ENCODE assay signal across 27 cellular contexts in genomic region chr5:19660679-19661078, GRCh38.
A peak's percentile ranks its signal among the peaks of the same experiment; 100 is the strongest.
DNase-seq lines count a peak whose midpoint lies in the region; ATAC-seq, FAIRE-seq and TF ChIP-seq lines count a peak whose summit lies in the region.
"Had no signal": no experiment of that assay in that cellular context is flagged by ENCODE, and none has a peak within 500 bp of the region (broad histone marks: within the 10 kb centered on the region; RNA-seq: fewer than 3 reads in every experiment).

No MANE protein-coding gene starts in this region.

- no peak for TF ChIP-seq EP300 in HepG2 (IDR thresholded peaks at IDR 0.05; ENCODE audit: low read depth in 2 of 2, low read length in 2 of 2)
- TF ChIP-seq EP300 in HepG2 (CRISPR knock-in tag; IDR thresholded peaks at IDR 0.05; ENCODE audit: borderline replicate concordance) = no peak

- no peak for FAIRE-seq in HepG2 (lab: Jason Lieb, UNC)
- FAIRE-seq: A549, GM12878, GM18507, GM19239, H1 had no signal

- no peaks in the 10 kb centered on the region for H3K9me3 Mint-ChIP-seq in type B pancreatic cell

- H3K4me3 Mint-ChIP-seq in type B pancreatic cell = no peak overlapping the region
- H3K4me3 Mint-ChIP-seq: CD14-positive monocyte; CD4-positive, alpha-beta T cell; CD8-positive, alpha-beta memory T cell had no signal

- H3K4me1 ChIP-seq in MM.1S (ENCODE audit: low read length) = peaks cover 27% of the 10 kb centered on the region; the same call in 1 of the 2 replicates
- no peaks in the 10 kb centered on the region for H3K4me1 ChIP-seq in HepG2 (ENCODE audit: insufficient read depth, low read length)
- no peaks in the 10 kb centered on the region for H3K4me1 ChIP-seq in upper lobe of right lung
- H3K4me1 ChIP-seq: A549; BE2C; BLaER1 treated with 17β-estradiol and CSF1 and Interleukin-3, amounts not matched to agents 10 nM and 100 nM had no signal

- H3K4me1 Mint-ChIP-seq in type B pancreatic cell (ENCODE audit: unreplicated experiment) = no peaks in the 10 kb centered on the region
- H3K4me1 Mint-ChIP-seq: CD14-positive monocyte; CD8-positive, alpha-beta memory T cell had no signal

- WGBS in HepG2 (ENCODE audit: low lambda C conversion rate) = 0% methylated on average over 1 of the region's 1 CpG

- no TSS peak for BruUV-seq in HepG2 (replicated peaks; lab: Mats Ljungman, UMichigan)

- H3K79me2 ChIP-seq in MM.1S (ENCODE audit: low read length) (no peaks in the 10 kb centered on the region), HepG2 (ENCODE audit: insufficient read depth, low read length) (no peaks in the 10 kb centered on the region)

- H3K36me3 Mint-ChIP-seq in type B pancreatic cell = no peaks in the 10 kb centered on the region
- H3K36me3 Mint-ChIP-seq: CD14-positive monocyte; CD8-positive, alpha-beta memory T cell had no signal

- H3K9ac ChIP-seq in MM.1S (ENCODE audit: low read length) = no peak overlapping the region
- no peak overlapping the region for H3K9ac ChIP-seq in HepG2 (ENCODE audit: insufficient read depth, low read depth, low read length)
- H3K9ac ChIP-seq: BLaER1 treated with 17β-estradiol and CSF1 and Interleukin-3, amounts not matched to agents 10 nM and 100 nM; GM23248 had no signal

- TF ChIP-seq POLR2A in HepG2 (IDR thresholded peaks at IDR 0.05; ENCODE audit: insufficient read depth in 1 of 2, low read depth in 2 of 2, low read length in 2 of 2) = no peak

- POLR2A ChIA-PET in HepG2 (lab: Yijun Ruan, JAX) = no interaction called here

- H3K9me3 ChIP-seq in MM.1S (replicated peaks; ENCODE audit: insufficient read depth, low read length) = no peaks in the 10 kb centered on the region
- H3K9me3 ChIP-seq in HepG2 (ENCODE audit: low read length) = no peaks in the 10 kb centered on the region
- H3K9me3 ChIP-seq in upper lobe of right lung = no peaks in the 10 kb centered on the region
- H3K9me3 ChIP-seq: A549; BE2C; BLaER1 treated with 17β-estradiol and CSF1 and Interleukin-3, amounts not matched to agents 10 nM and 100 nM had no signal

- H3F3A ChIP-seq in MM.1S (ENCODE audit: insufficient read depth, low read length) = peaks cover 10% of the 10 kb centered on the region; the same call in 1 of the 2 replicates

- in situ Hi-C loops in HepG2 (cut with HindIII; ENCODE audit: extremely low pct_ligation_motif_present, low pct_unique_long_range_greater_than_20kb) = no loop called here

- H2AFZ ChIP-seq in MM.1S (ENCODE audit: low read length) (peak overlapping the region; percentile 58), HepG2 (ENCODE audit: low read length) (no peak overlapping the region)
- H2AFZ ChIP-seq: GM23248 had no signal

- peak overlapping the region; percentile 39; the same call in 1 of the 2 replicates for H3K27ac ChIP-seq in MM.1S (ENCODE audit: low read length)
- H3K27ac ChIP-seq in HepG2 (ENCODE audit: extremely low read length, insufficient read depth, low read length) = no peak overlapping the region
- H3K27ac ChIP-seq in upper lobe of right lung = no peak overlapping the region
- H3K27ac ChIP-seq: A549; BLaER1 treated with 17β-estradiol and CSF1 and Interleukin-3, amounts not matched to agents 10 nM and 100 nM; GM23248 had no signal

- DNase-seq in HCEC 1CT (peak; percentile 66), MM.1S (no peak), RPMI8226 (peak; percentile 3), HepG2 (ENCODE audit: low spot score) (peak; percentile 9), upper lobe of right lung (no peak), type B pancreatic cell (ENCODE audit: extremely low spot score, unreplicated experiment) (no peak)
- DNase-seq: 8988T; ACHN; AML-193; BE2C; CD4-positive, alpha-beta T cell; CD8-positive, alpha-beta memory T cell; DMS 273 treated with DMSO at 0.1 percent for 48 hours; DMS79; EL; GDM1; GM23248; H7 had no signal

- intact Hi-C loops in HepG2 (cut with micrococcal nuclease; ENCODE audit: unreplicated experiment) = no loop called here
- intact Hi-C loops in upper lobe of right lung (cut with DNase I) = no loop called here

- H3K27me3 Mint-ChIP-seq in type B pancreatic cell = no peaks in the 10 kb centered on the region
- H3K27me3 Mint-ChIP-seq: CD4-positive, alpha-beta T cell; CD8-positive, alpha-beta memory T cell had no signal

- H3K27me3 ChIP-seq in MM.1S (replicated peaks; ENCODE audit: insufficient read depth, low read length) = no peaks in the 10 kb centered on the region
- no peaks in the 10 kb centered on the region for H3K27me3 ChIP-seq in HepG2 (ENCODE audit: control insufficient read depth in 1 of 2, insufficient read depth in 2 of 2, low read length in 2 of 2)
- H3K27me3 ChIP-seq in upper lobe of right lung = no peaks in the 10 kb centered on the region
- H3K27me3 ChIP-seq: BE2C; BLaER1 treated with 17β-estradiol and CSF1 and Interleukin-3, amounts not matched to agents 10 nM and 100 nM had no signal

- no peaks in the 10 kb centered on the region; the same call in 1 of the 2 replicates for H3K36me3 ChIP-seq in MM.1S (replicated peaks; ENCODE audit: insufficient read depth, low read length)
- H3K36me3 ChIP-seq in HepG2 (replicated peaks in 1 of 2; ENCODE audit: control insufficient read depth in 1 of 2, insufficient read depth in 2 of 2, low read length in 2 of 2) = no peaks in the 10 kb centered on the region
- no peaks in the 10 kb centered on the region for H3K36me3 ChIP-seq in upper lobe of right lung
- H3K36me3 ChIP-seq: BE2C; BLaER1 treated with 17β-estradiol and CSF1 and Interleukin-3, amounts not matched to agents 10 nM and 100 nM had no signal

- H3K4me3 ChIP-seq in MM.1S (ENCODE audit: low read length) (peak overlapping the region; percentile 49; the same call in 1 of the 2 replicates), HepG2 (replicated peaks in 1 of 3; ENCODE audit: insufficient read depth in 1 of 3, low read depth in 2 of 3, low read length in 3 of 3) (no peak overlapping the region), upper lobe of right lung (no peak overlapping the region)
- H3K4me3 ChIP-seq: A549; BLaER1 treated with 17β-estradiol and CSF1 and Interleukin-3, amounts not matched to agents 10 nM and 100 nM; GM12878; GM23248 had no signal

- TF ChIP-seq CTCF in MM.1S (IDR thresholded peaks at IDR 0.05; ENCODE audit: low read length) (no peak), HepG2 (CRISPR knock-in tag; IDR thresholded peaks at IDR 0.05) (no peak), upper lobe of right lung (IDR thresholded peaks at IDR 0.05) (no peak), type B pancreatic cell (conservative IDR thresholded peaks at IDR 0.05) (no peak)

- TF ChIP-seq RAD21 in HepG2 (CRISPR knock-in tag; IDR thresholded peaks at IDR 0.05) = no peak

- CTCF ChIA-PET in HepG2 (lab: Yijun Ruan, JAX; ENCODE audit: low intra/inter-chr PET ratio, low total read pairs) = no interaction called here

- H4K20me1 ChIP-seq in MM.1S (ENCODE audit: insufficient read depth, low read length) (no peaks in the 10 kb centered on the region), HepG2 (ENCODE audit: insufficient read depth, low read length) (no peaks in the 10 kb centered on the region)
- H4K20me1 ChIP-seq: BLaER1 treated with 17β-estradiol and CSF1 and Interleukin-3, amounts not matched to agents 10 nM and 100 nM had no signal

- H3K4me2 ChIP-seq in MM.1S (ENCODE audit: low read depth, low read length) (peak overlapping the region; percentile 65; the same call in 1 of the 2 replicates), HepG2 (ENCODE audit: low read depth, low read length) (no peak overlapping the region)
- H3K4me2 ChIP-seq: A549; BLaER1 treated with 17β-estradiol and CSF1 and Interleukin-3, amounts not matched to agents 10 nM and 100 nM had no signal

- ATAC-seq in HepG2 (peak; percentile 89), upper lobe of right lung (no peak), GM18511 (IDR thresholded peaks at IDR 0.05; ENCODE audit: unreplicated experiment) (no peak)
- ATAC-seq: A549, GM12878, HCT116 had no signal

- H3K9me2 ChIP-seq in MM.1S (replicated peaks; ENCODE audit: insufficient read depth, low read length) = no peaks in the 10 kb centered on the region

- H3K27ac Mint-ChIP-seq in type B pancreatic cell = no peak overlapping the region
- H3K27ac Mint-ChIP-seq: CD14-positive monocyte; CD4-positive, alpha-beta T cell; CD8-positive, alpha-beta memory T cell had no signal

TF ChIP-seq in HepG2, 621 proteins besides CTCF, POLR2A, EP300 and RAD21:
- peak; percentile 79 for TF ChIP-seq CEBPB (IDR thresholded peaks at IDR 0.05; ENCODE audit: borderline replicate concordance, low read depth, low read length)
- TF ChIP-seq CEBPG (CRISPR knock-in tag; IDR thresholded peaks at IDR 0.05) = peak; percentile 22; the same call in 1 of the 2 replicates
- TF ChIP-seq HNF4A (CRISPR knock-in tag; IDR thresholded peaks at IDR 0.05) = peak; percentile 55
- TF ChIP-seq ZNF75D (CRISPR knock-in tag; IDR thresholded peaks at IDR 0.05; ENCODE audit: borderline replicate concordance) = no peak

Comparison
In these comparisons a context has a peak if more than half of its experiments do, and no peak if none do; other contexts are left out.
1. DNase-seq: peak in HCEC 1CT (single experiment), RPMI8226 (single experiment) and HepG2 (single experiment); none in MM.1S (single experiment), upper lobe of right lung (single experiment) and type B pancreatic cell (single experiment).